In the genomic region with DNA sequence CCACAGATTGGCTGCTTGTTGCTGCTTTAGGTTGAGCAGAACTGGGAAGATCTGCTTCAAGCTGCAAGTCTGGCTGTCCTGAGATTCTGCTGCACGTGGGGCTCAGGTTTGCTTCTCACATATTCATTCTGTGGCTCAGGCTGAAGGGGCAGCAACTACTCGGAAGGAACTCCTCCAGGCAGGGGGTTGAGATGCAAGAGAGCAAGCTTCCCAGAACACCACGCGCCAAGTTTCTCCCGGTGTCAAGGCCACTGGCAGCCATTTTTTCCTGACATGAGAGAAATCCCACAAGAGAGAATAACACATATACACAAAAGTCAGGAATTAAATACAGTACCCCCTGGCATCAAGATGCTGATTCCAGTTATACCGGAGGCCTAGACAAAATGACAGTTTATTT, we compare ENCODE assay signal across 22 cellular contexts.
DNase-seq lines count a peak whose midpoint lies in the region; ATAC-seq, FAIRE-seq and TF ChIP-seq lines count a peak whose summit lies in the region.
"Had no signal": no experiment of that assay in that cellular context is flagged by ENCODE, and none has a peak within 500 bp of the region (broad histone marks: within the 10 kb centered on the region; RNA-seq: fewer than 3 reads in every experiment).

No MANE protein-coding gene starts in this region.

- H3K9me3 ChIP-seq in PC-9 (ENCODE audit: insufficient read depth, low read depth), result no peaks in the 10 kb centered on the region; the same call in 1 of the 2 replicates
- H3K9me3 ChIP-seq in H1 (ENCODE audit: insufficient read depth in 2 of 2, low read depth in 1 of 2, low read length in 1 of 2), result no peaks in the 10 kb centered on the region
- H3K9me3 ChIP-seq in testis, result no peaks in the 10 kb centered on the region
- H3K9me3 ChIP-seq: BLaER1, Caco-2, HAP-1 had no signal

- H3K4me1 ChIP-seq in PC-9 (replicated peaks; ENCODE audit: insufficient read depth) (no peaks in the 10 kb centered on the region), H1 (replicated peaks in 1 of 4; ENCODE audit: control insufficient read depth in 3 of 4, insufficient read depth in 4 of 4, low read length in 3 of 4) (no peaks in the 10 kb centered on the region), testis (no peaks in the 10 kb centered on the region)
- H3K4me1 ChIP-seq: BLaER1, Caco-2, HAP-1 had no signal

- no TSS peak for BruUV-seq in PC-9 (replicated peaks; lab: Mats Ljungman, UMichigan)

- H2BK5ac ChIP-seq in H1 (ENCODE audit: low read depth, low read length), result no peak overlapping the region

- H2AFZ ChIP-seq in PC-9 (peak overlapping the region; percentile 58), H1 (ENCODE audit: low read length) (0 out of 2 replicates have a peak overlapping the region, but pooled peaks have one; percentile 70)

- POLR2A ChIA-PET in PC-9 (lab: Charles Lee; ENCODE audit: unreplicated experiment), result no interaction called here
- POLR2A ChIA-PET in H1 (lab: Charles Lee; ENCODE audit: partially characterized antibody), result no interaction called here

- no peaks in the 10 kb centered on the region for H3K79me1 ChIP-seq in H1 (ENCODE audit: low read depth, low read length)

- peak; percentile 34 for DNase-seq in NCI-H146 (lab: John Stamatoyannopoulos, UW)
- no peak for DNase-seq in NCI-H146 treated with DMSO at 0.1 percent for 48 hours (lab: John Stamatoyannopoulos, UW; ENCODE audit: unreplicated experiment)
- no peak for DNase-seq in PC-9
- no peak for DNase-seq in H1 (ENCODE audit: low read depth in 1 of 2, low spot score in 2 of 2)
- DNase-seq in testis, result peak; percentile 54
- DNase-seq in Right ventricle myocardium superior, result no peak
- DNase-seq: Caco-2; CD4-positive, CD25-positive, alpha-beta regulatory T cell; CD8-positive, alpha-beta T cell; DMS53; DMS79 treated with DMSO at 0.1 percent for 48 hours; GF-D8; HFFc6 had no signal

- H3K23me2 ChIP-seq in H1 (ENCODE audit: low read depth, low read length), result no peaks in the 10 kb centered on the region

- H3K4me3 ChIP-seq in PC-9 (no peak overlapping the region), H1 (ENCODE audit: extremely low read depth in 1 of 4, insufficient read depth in 2 of 4, low read depth in 3 of 4, low read length in 4 of 4) (no peak overlapping the region), testis (peak overlapping the region; percentile 4 to 17)
- H3K4me3 ChIP-seq: BLaER1, HAP-1 had no signal

- H3K4me2 ChIP-seq in PC-9 (no peak overlapping the region), H1 (ENCODE audit: insufficient read depth in 1 of 2, low read depth in 2 of 2, low read length in 2 of 2) (no peak overlapping the region)
- H3K4me2 ChIP-seq: BLaER1 had no signal

- no peaks in the 10 kb centered on the region for H3K27me3 ChIP-seq in PC-9 (ENCODE audit: insufficient read depth, low read depth)
- H3K27me3 ChIP-seq in H1 (replicated peaks in 1 of 4; ENCODE audit: control insufficient read depth in 3 of 4, extremely low read depth in 1 of 4, insufficient read depth in 3 of 4, low read length in 3 of 4), result no peaks in the 10 kb centered on the region
- H3K27me3 ChIP-seq in testis, result no peaks in the 10 kb centered on the region
- H3K27me3 ChIP-seq: BLaER1 had no signal

- no peak overlapping the region for H2BK15ac ChIP-seq in H1 (ENCODE audit: low read length)

- H3K23ac ChIP-seq in H1 (ENCODE audit: insufficient read length), result no peak overlapping the region

- TF ChIP-seq CTCF in PC-9 (conservative IDR thresholded peaks at IDR 0.05) (no peak), H1 (IDR thresholded peaks at IDR 0.05; ENCODE audit: control extremely low read depth in 1 of 3, insufficient read depth in 1 of 3, low read depth in 1 of 3, low read length in 3 of 3) (no peak), testis (IDR thresholded peaks at IDR 0.05) (no peak)

- 88% methylated on average over 6 of the region's 6 CpGs; no CpG with 5 or more reads in 1 of the 2 experiments for WGBS in H1 (ENCODE audit: extremely low coverage in 1 of 2, insufficient coverage in 1 of 2, insufficient read length in 1 of 2, insufficient replicate concordance in 2 of 2, low coverage in 1 of 2, low lambda C conversion rate in 2 of 2, missing lambda C conversion rate in 1 of 2), 2 experiments
- 34 to 55% methylated on average over 6 of the region's 6 CpGs for WGBS in testis, 2 donors

- FAIRE-seq in H1 (lab: Jason Lieb, UNC), result no peak
- FAIRE-seq: A204.1, GM12891, GM18507 had no signal

- H3K9me2 ChIP-seq in PC-9 (ENCODE audit: insufficient read depth), result no peaks in the 10 kb centered on the region

- H3K27ac ChIP-seq in PC-9, result no peak overlapping the region
- H3K27ac ChIP-seq in H1 (ENCODE audit: low read depth, low read length), result no peak overlapping the region
- no peak overlapping the region for H3K27ac ChIP-seq in testis
- H3K27ac ChIP-seq: 22Rv1, BLaER1, C4-2B had no signal

- ATAC-seq in HG03196 (IDR thresholded peaks at IDR 0.05; ENCODE audit: unreplicated experiment), result no peak
- ATAC-seq in Right ventricle myocardium superior (ENCODE audit: poor library complexity), result no peak
- ATAC-seq in HG03159 (IDR thresholded peaks at IDR 0.05; ENCODE audit: unreplicated experiment), result no peak
- ATAC-seq: CD8-positive, alpha-beta T cell had no signal

- no peak overlapping the region for H2BK12ac ChIP-seq in H1 (ENCODE audit: low read depth, low read length)

- no peak overlapping the region for H2BK20ac ChIP-seq in H1 (ENCODE audit: low read length)

- no peak overlapping the region for H2AK5ac ChIP-seq in H1 (ENCODE audit: low read depth, low read length)

- H4K20me1 ChIP-seq in PC-9 (ENCODE audit: insufficient read depth), result no peaks in the 10 kb centered on the region
- no peaks in the 10 kb centered on the region for H4K20me1 ChIP-seq in H1 (replicated peaks in 1 of 2; ENCODE audit: control insufficient read depth in 1 of 2, insufficient read depth in 2 of 2, low read length in 2 of 2)
- H4K20me1 ChIP-seq: BLaER1 had no signal

- no peak overlapping the region for H4K91ac ChIP-seq in H1 (replicated peaks; ENCODE audit: insufficient read length, low read length)

- no peak overlapping the region for H3K56ac ChIP-seq in H1 (replicated peaks; ENCODE audit: insufficient read length, low read depth, low read length)

- intact Hi-C loops in PC-9 (cut with micrococcal nuclease; ENCODE audit: unreplicated experiment), result no loop called here
- intact Hi-C loops in testis (cut with DNase I; ENCODE audit: low total_unique reads), result no loop called here
- intact Hi-C loops in Right ventricle myocardium superior (cut with DNase I), result no loop called here

- no peak for TF ChIP-seq POLR2A in H1 (IDR thresholded peaks at IDR 0.05; ENCODE audit: control extremely low read depth in 1 of 2, low read depth in 2 of 2, low read length in 2 of 2)
- TF ChIP-seq POLR2A in testis (IDR thresholded peaks at IDR 0.05), result no peak

- H3K36me3 ChIP-seq in PC-9 (ENCODE audit: low read depth) (no peaks in the 10 kb centered on the region), H1 (ENCODE audit: control insufficient read depth in 2 of 4, insufficient read depth in 4 of 4, low read length in 3 of 4) (no peaks in the 10 kb centered on the region), testis (ENCODE audit: low read depth, missing control alignments) (no peaks in the 10 kb centered on the region)
- H3K36me3 ChIP-seq: BLaER1, HAP-1 had no signal

- no peak overlapping the region for H3K14ac ChIP-seq in H1 (ENCODE audit: insufficient read length)

- H4K8ac ChIP-seq in H1 (ENCODE audit: extremely low read depth, insufficient read depth, low read length), result no peak overlapping the region

- H3K18ac ChIP-seq in H1 (ENCODE audit: extremely low read depth, low read length), result no peak overlapping the region

- no peak overlapping the region for H2BK120ac ChIP-seq in H1 (replicated peaks; ENCODE audit: low read depth, low read length)

- no peaks in the 10 kb centered on the region for H3F3A ChIP-seq in PC-9 (ENCODE audit: insufficient read depth, low read depth)

- H3K4ac ChIP-seq in H1 (replicated peaks; ENCODE audit: insufficient read length, low read depth, low read length), result no peak overlapping the region

- TF ChIP-seq RAD21 in H1 (IDR thresholded peaks at IDR 0.05 in 1 of 2, conservative IDR thresholded peaks at IDR 0.05 in 1 of 2; ENCODE audit: low read depth in 2 of 2, low read length in 2 of 2), result no peak

- no peaks in the 10 kb centered on the region for H3K79me2 ChIP-seq in PC-9 (ENCODE audit: low read depth)
- no peaks in the 10 kb centered on the region for H3K79me2 ChIP-seq in H1 (ENCODE audit: control insufficient read depth in 1 of 2, insufficient read depth in 2 of 2, low read length in 2 of 2)

- H4K5ac ChIP-seq in H1 (ENCODE audit: insufficient read length, low read depth, low read length), result no peak overlapping the region

- no peak overlapping the region for H3K9ac ChIP-seq in H1 (replicated peaks in 1 of 4; ENCODE audit: extremely low read depth in 1 of 4, low read depth in 3 of 4, low read length in 3 of 4)
- H3K9ac ChIP-seq: BLaER1 had no signal

- CTCF ChIA-PET in PC-9 (lab: Charles Lee), result no interaction called here
- CTCF ChIA-PET in H1 (lab: Charles Lee; ENCODE audit: partially characterized antibody), result no interaction called here

- TF ChIP-seq EP300 in H1 (IDR thresholded peaks at IDR 0.05; ENCODE audit: borderline replicate concordance in 1 of 2, low read depth in 2 of 2, low read length in 2 of 2), result no peak

TF ChIP-seq in H1, 55 proteins besides CTCF, POLR2A, EP300 and RAD21 (continues in another document):
- TF ChIP-seq KDM5A (IDR thresholded peaks at IDR 0.05; ENCODE audit: low read length), result no peak

Comparison
In these comparisons a context has a peak if more than half of its experiments do, and no peak if none do; other contexts are left out.
1. DNase-seq: peak in NCI-H146 (single experiment) and testis (single experiment); none in NCI-H146 treated with DMSO at 0.1 percent for 48 hours (single experiment), PC-9 (0 of 2), H1 (0 of 2) and Right ventricle myocardium superior (single experiment).
2. H3K4me3 ChIP-seq: peak in testis (2 of 2); none in PC-9 (single experiment) and H1 (0 of 4).